16 cellular contexts compared by ENCODE assay signal in genomic region chr12:131279281-131279921, GRCh38.
"Had no signal": no experiment of that assay in that cellular context is flagged by ENCODE, and none has a peak within 500 bp of the region (broad histone marks: within the 10 kb centered on the region; RNA-seq: fewer than 3 reads in every experiment).

No MANE protein-coding gene starts in this region.

- H3K36me3 ChIP-seq: ascending aorta, pancreas had no signal

- H3K9me3 Mint-ChIP-seq: activated CD8-positive, alpha-beta T cell treated with anti-CD3 and anti-CD28 coated beads for 36 hours; activated naive CD8-positive, alpha-beta T cell treated with anti-CD3 and anti-CD28 coated beads, Interleukin-2, amount 50 U/mL, for 24 hours; activated T-cell treated with anti-CD3 and anti-CD28 coated beads, Interleukin-2, amount 50 U/mL, for 72 hours; nephron progenitor cell had no signal

- H3K4me3 Mint-ChIP-seq: activated CD8-positive, alpha-beta T cell treated with anti-CD3 and anti-CD28 coated beads for 36 hours; activated naive CD8-positive, alpha-beta T cell treated with anti-CD3 and anti-CD28 coated beads, Interleukin-2, amount 50 U/mL, for 24 hours; activated T-cell treated with anti-CD3 and anti-CD28 coated beads, Interleukin-2, amount 50 U/mL, for 72 hours; nephron progenitor cell; T-helper 17 cell had no signal

- H3K27me3 Mint-ChIP-seq: activated CD8-positive, alpha-beta T cell treated with anti-CD3 and anti-CD28 coated beads for 36 hours; activated naive CD8-positive, alpha-beta T cell treated with anti-CD3 and anti-CD28 coated beads, Interleukin-2, amount 50 U/mL, for 24 hours; T-helper 17 cell had no signal

- DNase-seq: activated CD4-positive, alpha-beta T cell treated with anti-CD3 and anti-CD28 coated beads for 48 hours; activated CD8-positive, alpha-beta memory T cell treated with anti-CD3 and anti-CD28 coated beads, Interleukin-2, amount 50 U/mL, for 48 hours; activated CD8-positive, alpha-beta T cell treated with anti-CD3 and anti-CD28 coated beads for 36 hours; activated naive CD4-positive, alpha-beta T cell treated with Interleukin-2 at 50 U/mL for 16 hours; activated naive CD8-positive, alpha-beta T cell treated with anti-CD3 and anti-CD28 coated beads, Interleukin-2, amount 50 U/mL, for 24 hours; activated T-cell treated with anti-CD3 and anti-CD28 coated beads, Interleukin-2, amount 50 U/mL, for 72 hours; hippocampal formation; nephron progenitor cell; stimulated activated CD4-positive, alpha-beta T cell treated with anti-CD3 and anti-CD28 coated beads, Interleukin-4, amount 100 ng/mL, for 24 hours; stimulated activated naive CD8-positive, alpha-beta T cell treated with anti-CD3 and anti-CD28 coated beads, Interleukin-15, Interleukin-2, amounts not matched to agents 100 U/mL and 50 U/mL, for 24 hours; T-helper 17 cell had no signal

- ATAC-seq: activated CD8-positive, alpha-beta T cell treated with anti-CD3 and anti-CD28 coated beads for 36 hours; activated naive CD8-positive, alpha-beta T cell treated with anti-CD3 and anti-CD28 coated beads, Interleukin-2, amount 50 U/mL, for 24 hours; activated T-cell treated with anti-CD3 and anti-CD28 coated beads, Interleukin-2, amount 50 U/mL, for 72 hours; pancreas; stimulated activated naive CD8-positive, alpha-beta T cell treated with anti-CD3 and anti-CD28 coated beads, Interleukin-15, Interleukin-2, amounts not matched to agents 100 U/mL and 50 U/mL, for 24 hours; T-helper 17 cell had no signal

- H3K9me3 ChIP-seq: ascending aorta, pancreas had no signal

- H3K27ac ChIP-seq: ascending aorta, pancreas, skin epidermis had no signal

- H3K4me1 ChIP-seq: ascending aorta, pancreas had no signal

- FAIRE-seq: endometrium, keratinocyte, pancreas had no signal

- H3K4me3 ChIP-seq: ascending aorta, pancreas, skin epidermis had no signal

- H3K4me1 Mint-ChIP-seq: activated naive CD8-positive, alpha-beta T cell treated with anti-CD3 and anti-CD28 coated beads, Interleukin-2, amount 50 U/mL, for 24 hours; T-helper 17 cell had no signal

- H3K27ac Mint-ChIP-seq: activated CD8-positive, alpha-beta T cell treated with anti-CD3 and anti-CD28 coated beads for 36 hours; activated naive CD8-positive, alpha-beta T cell treated with anti-CD3 and anti-CD28 coated beads, Interleukin-2, amount 50 U/mL, for 24 hours; activated T-cell treated with anti-CD3 and anti-CD28 coated beads, Interleukin-2, amount 50 U/mL, for 72 hours; nephron progenitor cell; T-helper 17 cell had no signal
